17 cellular contexts compared by ENCODE assay signal in genomic region chr12:104764225-104765073, GRCh38.
DNase-seq lines count a peak whose midpoint lies in the region; ATAC-seq and TF ChIP-seq lines count a peak whose summit lies in the region.
"Had no signal": no experiment of that assay in that cellular context is flagged by ENCODE, and none has a peak within 500 bp of the region (broad histone marks: within the 10 kb centered on the region; RNA-seq: fewer than 3 reads in every experiment).

No MANE protein-coding gene starts in this region.

- no peaks in the 10 kb centered on the region for H3K27me3 ChIP-seq in effector memory CD4-positive, alpha-beta T cell (replicated peaks; ENCODE audit: control insufficient read depth, insufficient read depth, low read length, poor library complexity, severe bottlenecking)
- no peaks in the 10 kb centered on the region for H3K27me3 ChIP-seq in neural progenitor cell

- no peak overlapping the region for H2AFZ ChIP-seq in neural progenitor cell (replicated peaks)

- no peak overlapping the region for H3K27ac Mint-ChIP-seq in HFFc6
- H3K27ac Mint-ChIP-seq in neural progenitor cell = no peak overlapping the region
- H3K27ac Mint-ChIP-seq: type B pancreatic cell had no signal

- peak; percentile 39 for ATAC-seq in GM18861 (IDR thresholded peaks at IDR 0.05; ENCODE audit: unreplicated experiment)
- ATAC-seq in HG02623 (IDR thresholded peaks at IDR 0.05; ENCODE audit: unreplicated experiment) = no peak

- H3K9me3 Mint-ChIP-seq in HFFc6 (no peaks in the 10 kb centered on the region), neural progenitor cell (no peaks in the 10 kb centered on the region)
- H3K9me3 Mint-ChIP-seq: central memory CD8-positive, alpha-beta T cell; type B pancreatic cell had no signal

- H3K27me3 Mint-ChIP-seq in HFFc6 (ENCODE audit: insufficient read depth) (peaks cover 12% of the 10 kb centered on the region), neural progenitor cell (ENCODE audit: insufficient read depth, low read depth) (peaks cover 3% of the 10 kb centered on the region)
- H3K27me3 Mint-ChIP-seq: central memory CD8-positive, alpha-beta T cell had no signal

- peaks cover 22% of the 10 kb centered on the region for H3K4me1 Mint-ChIP-seq in HFFc6 (ENCODE audit: low read depth)
- peaks cover 20% of the 10 kb centered on the region for H3K4me1 Mint-ChIP-seq in neural progenitor cell

- H3K36me3 ChIP-seq in effector memory CD4-positive, alpha-beta T cell (ENCODE audit: control insufficient read depth, insufficient read depth, low read length) = no peaks in the 10 kb centered on the region
- no peaks in the 10 kb centered on the region for H3K36me3 ChIP-seq in neural progenitor cell
- H3K36me3 ChIP-seq: lower lobe of right lung had no signal

- no peak for TF ChIP-seq CTCF in HFFc6 (IDR thresholded peaks at IDR 0.05)
- no peak for TF ChIP-seq CTCF in neural progenitor cell (IDR thresholded peaks at IDR 0.05)

- H4K20me1 ChIP-seq in neural progenitor cell (ENCODE audit: low read depth) = no peaks in the 10 kb centered on the region

- peak; percentile 39 for DNase-seq in NCI-H2107 treated with DMSO at 0.1 percent for 48 hours (lab: John Stamatoyannopoulos, UW; ENCODE audit: unreplicated experiment)
- DNase-seq in NCI-H2107 (lab: John Stamatoyannopoulos, UW) = no peak
- DNase-seq in NOMO-1 treated with dmso at 0.1 percent for 144 hours (lab: John Stamatoyannopoulos, UW; ENCODE audit: unreplicated experiment) = peak; percentile 45
- no peak for DNase-seq in effector memory CD4-positive, alpha-beta T cell
- no peak for DNase-seq in HFFc6
- DNase-seq in neural progenitor cell (ENCODE audit: low spot score) = no peak
- DNase-seq: activated gamma-delta T cell treated with Interleukin-2 at 50 U/mL for 16 hours; lower lobe of right lung; NCI-H2171; occipital lobe; stimulated activated CD4-positive, alpha-beta T cell treated with anti-CD3 and anti-CD28 coated beads, Interleukin-12 subunit alpha, Interleukin-12 subunit beta, amount 100 ng/mL, for 4 hours had no signal

- H3K4me1 ChIP-seq in effector memory CD4-positive, alpha-beta T cell (ENCODE audit: control insufficient read depth, insufficient read depth, low read length, poor library complexity, severe bottlenecking) = peaks cover 13% of the 10 kb centered on the region
- peaks cover 7% of the 10 kb centered on the region for H3K4me1 ChIP-seq in neural progenitor cell

- peaks cover 6% of the 10 kb centered on the region for H3F3A ChIP-seq in neural progenitor cell (ENCODE audit: low read depth)

- no peak overlapping the region for H3K9ac ChIP-seq in neural progenitor cell

- no peaks in the 10 kb centered on the region for H3K9me3 ChIP-seq in effector memory CD4-positive, alpha-beta T cell (ENCODE audit: control insufficient read depth, low read length)
- H3K9me3 ChIP-seq in neural progenitor cell (ENCODE audit: low read depth) = no peaks in the 10 kb centered on the region
- H3K9me3 ChIP-seq: lower lobe of right lung had no signal

- H3K4me3 Mint-ChIP-seq in HFFc6 (no peak overlapping the region), neural progenitor cell (no peak overlapping the region)
- H3K4me3 Mint-ChIP-seq: central memory CD8-positive, alpha-beta T cell; type B pancreatic cell had no signal

- H3K79me2 ChIP-seq in neural progenitor cell (ENCODE audit: low read depth) = no peaks in the 10 kb centered on the region

- no peak overlapping the region for H3K4me2 ChIP-seq in neural progenitor cell

- no peak overlapping the region for H3K27ac ChIP-seq in effector memory CD4-positive, alpha-beta T cell (ENCODE audit: insufficient read depth, low read length, poor library complexity, severe bottlenecking)
- no peak overlapping the region for H3K27ac ChIP-seq in neural progenitor cell
- H3K27ac ChIP-seq: 22Rv1, lower lobe of right lung, RWPE1 had no signal

- H3K36me3 Mint-ChIP-seq in HFFc6 (ENCODE audit: low read depth) (no peaks in the 10 kb centered on the region), neural progenitor cell (no peaks in the 10 kb centered on the region)

- peak overlapping the region; percentile 1 for H3K4me3 ChIP-seq in effector memory CD4-positive, alpha-beta T cell (ENCODE audit: insufficient read depth, low read depth, low read length, poor library complexity, severe bottlenecking)
- H3K4me3 ChIP-seq in neural progenitor cell = no peak overlapping the region
- H3K4me3 ChIP-seq: lower lobe of right lung had no signal

Comparison
In these comparisons a context has a peak if more than half of its experiments do, and no peak if none do; other contexts are left out.
1. DNase-seq: peak in NCI-H2107 treated with DMSO at 0.1 percent for 48 hours (single experiment) and NOMO-1 treated with dmso at 0.1 percent for 144 hours (single experiment); none in NCI-H2107 (single experiment), effector memory CD4-positive, alpha-beta T cell (0 of 3), HFFc6 (single experiment) and neural progenitor cell (single experiment).